21 cellular contexts compared by ENCODE assay signal in genomic region chr4:150855981-150856510, GRCh38.
DNase-seq lines count a peak whose midpoint lies in the region; ATAC-seq, FAIRE-seq and TF ChIP-seq lines count a peak whose summit lies in the region.
"Had no signal": no experiment of that assay in that cellular context is flagged by ENCODE, and none has a peak within 500 bp of the region (broad histone marks: within the 10 kb centered on the region; RNA-seq: fewer than 3 reads in every experiment).

No MANE protein-coding gene starts in this region.

- H3K27ac ChIP-seq in hepatocyte = no peak overlapping the region
- H3K27ac ChIP-seq: A549; BLaER1 treated with 17β-estradiol and CSF1 and Interleukin-3, amounts not matched to agents 10 nM and 100 nM; RWPE1 had no signal

- no peak for FAIRE-seq in H54 (lab: Jason Lieb, UNC)
- FAIRE-seq: A549, GM12892 had no signal

- ATAC-seq in GM19023 (IDR thresholded peaks at IDR 0.05; ENCODE audit: unreplicated experiment) (peak; percentile 58), HG02642 (IDR thresholded peaks at IDR 0.05; ENCODE audit: poor library complexity, unreplicated experiment) (peak; percentile 57), T-helper 17 cell (no peak)
- ATAC-seq: A549 had no signal

- no peak overlapping the region for H3K4me3 ChIP-seq in hepatocyte
- H3K4me3 ChIP-seq: A549; BLaER1 treated with 17β-estradiol and CSF1 and Interleukin-3, amounts not matched to agents 10 nM and 100 nM had no signal

- peak overlapping the region; percentile 66 for H3K27ac Mint-ChIP-seq in T-helper 17 cell

- H4K20me1 ChIP-seq in hepatocyte (ENCODE audit: insufficient read depth, poor library complexity, severe bottlenecking) = no peaks in the 10 kb centered on the region
- H4K20me1 ChIP-seq: BLaER1 treated with 17β-estradiol and CSF1 and Interleukin-3, amounts not matched to agents 10 nM and 100 nM had no signal

- no peak overlapping the region for H2AFZ ChIP-seq in hepatocyte

- no peaks in the 10 kb centered on the region for H3K79me2 ChIP-seq in hepatocyte

- no peak for TF ChIP-seq CTCF in hepatocyte (IDR thresholded peaks at IDR 0.05; ENCODE audit: poor library complexity)

- no peaks in the 10 kb centered on the region for H3K4me1 ChIP-seq in hepatocyte (ENCODE audit: insufficient read depth)
- H3K4me1 ChIP-seq: A549 had no signal

- in situ Hi-C loops in G401 (cut with HindIII; ENCODE audit: low sequenced_read_pairs) = no loop called here

- H3K4me3 Mint-ChIP-seq in T-helper 17 cell = no peak overlapping the region

- H3K36me3 Mint-ChIP-seq in T-helper 17 cell (ENCODE audit: low read depth) = peaks cover 8% of the 10 kb centered on the region

- H3K36me3 ChIP-seq in hepatocyte (replicated peaks; ENCODE audit: insufficient read depth, low read depth) = no peaks in the 10 kb centered on the region

- DNase-seq in G401 (ENCODE audit: low spot score) (peak; percentile 69), T-helper 17 cell (no peak), HCEC 1CT (no peak), hepatocyte (ENCODE audit: low spot score) (no peak), H54 (ENCODE audit: insufficient read length, low spot score) (no peak), 8988T (no peak)
- DNase-seq: DND-41; GDM1; GOT3; KBM-7; NCI-H1417 treated with DMSO at 0.1 percent for 48 hours; NCI-H1930; NCI-H526 treated with DMSO at 0.1 percent for 48 hours; NK-92 treated with Interleukin-12 subunit alpha and Interleukin-12 subunit beta, amount 100 ng/mL, for 24 hours; OCI-M1 had no signal

- H3K4me2 ChIP-seq in hepatocyte = no peak overlapping the region
- H3K4me2 ChIP-seq: A549; BLaER1 treated with 17β-estradiol and CSF1 and Interleukin-3, amounts not matched to agents 10 nM and 100 nM had no signal

- H3K9me3 ChIP-seq in T-helper 17 cell (ENCODE audit: control insufficient read depth, low read length, poor library complexity, severe bottlenecking) (no peaks in the 10 kb centered on the region), hepatocyte (ENCODE audit: low read depth) (no peaks in the 10 kb centered on the region)
- H3K9me3 ChIP-seq: A549; BLaER1 treated with 17β-estradiol and CSF1 and Interleukin-3, amounts not matched to agents 10 nM and 100 nM had no signal

- WGBS in hepatocyte (ENCODE audit: low lambda C conversion rate, missing lambda C conversion rate) = 100% methylated on average over 1 of the region's 1 CpG

- no peaks in the 10 kb centered on the region for H3K27me3 ChIP-seq in hepatocyte
- H3K27me3 ChIP-seq: BLaER1 treated with 17β-estradiol and CSF1 and Interleukin-3, amounts not matched to agents 10 nM and 100 nM had no signal

- H3K27me3 Mint-ChIP-seq in T-helper 17 cell = no peaks in the 10 kb centered on the region

- no peaks in the 10 kb centered on the region for H3K9me2 ChIP-seq in hepatocyte (replicated peaks; ENCODE audit: insufficient read depth)

- H3K4me1 Mint-ChIP-seq in T-helper 17 cell = peaks cover 6% of the 10 kb centered on the region

- TF ChIP-seq POLR2A in H54 (IDR thresholded peaks at IDR 0.05; ENCODE audit: low read depth, low read length) = no peak
